16 cellular contexts compared by ENCODE assay signal in the genomic region with DNA sequence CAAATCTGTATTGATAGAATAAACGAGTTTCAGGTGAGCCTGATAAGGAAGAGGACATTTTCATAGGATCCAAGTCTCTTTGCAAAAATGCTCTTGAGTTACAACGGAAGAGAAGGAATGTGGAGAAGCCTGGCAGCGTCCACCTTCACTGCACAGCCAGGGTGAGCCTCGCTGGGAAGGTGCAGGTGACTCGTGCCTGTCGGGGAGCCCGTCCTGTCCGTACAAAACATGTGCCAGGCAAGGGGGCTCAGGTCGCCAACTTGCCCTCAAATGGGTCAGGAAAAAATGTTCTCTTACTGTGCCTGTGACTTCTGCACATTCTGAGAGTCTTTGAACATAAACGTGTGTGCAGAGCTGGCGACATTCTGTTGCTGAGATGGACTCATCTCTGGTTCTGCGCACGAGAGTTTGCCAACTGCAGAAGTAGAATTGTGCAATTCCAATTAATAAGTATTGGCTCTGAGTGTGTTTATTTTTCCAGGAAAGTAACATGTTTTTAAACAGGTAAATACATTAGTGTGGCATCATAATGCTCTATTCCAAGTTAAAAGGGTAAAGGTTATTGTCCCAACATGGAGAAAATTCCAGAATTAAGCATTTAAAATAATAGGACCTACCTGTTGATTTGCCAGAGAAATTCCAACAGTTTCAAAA.
"Had no signal": no experiment of that assay in that cellular context is flagged by ENCODE, and none has a peak within 500 bp of the region (broad histone marks: within the 10 kb centered on the region; RNA-seq: fewer than 3 reads in every experiment).

No MANE protein-coding gene starts in this region.

- H3K27ac ChIP-seq: foreskin keratinocyte, pancreas, skin epidermis, vagina had no signal

- H3K4me3 ChIP-seq: esophagus squamous epithelium, heart left ventricle, pancreas, skin epidermis, tibial nerve, vagina had no signal

- H3K27me3 Mint-ChIP-seq: activated CD4-positive, alpha-beta T cell treated with anti-CD3 and anti-CD28 coated beads, Interleukin-2, amount 10 ng/mL, durations not matched to agents 7 days and 5 days; activated naive CD4-positive, alpha-beta T cell treated with anti-CD3 and anti-CD28 coated beads, Interleukin-2, amount 50 U/mL, for 24 hours; brain had no signal

- H3K4me1 ChIP-seq: foreskin keratinocyte had no signal

- H3K9me3 ChIP-seq: esophagus squamous epithelium, heart left ventricle, pancreas, tibial nerve, vagina had no signal

- H3K27me3 ChIP-seq: dorsolateral prefrontal cortex, esophagus squamous epithelium, foreskin keratinocyte, heart left ventricle, pancreas, tibial nerve, vagina had no signal

- DNase-seq: activated CD4-positive, alpha-beta T cell treated with anti-CD3 and anti-CD28 coated beads, Interleukin-2, amount 10 ng/mL, durations not matched to agents 7 days and 5 days; activated CD4-positive, CD25-positive, alpha-beta regulatory T cell; activated CD8-positive, alpha-beta memory T cell treated with anti-CD3 and anti-CD28 coated beads for 24 hours; amniotic stem cell; esophagus squamous epithelium; foreskin keratinocyte; left colon; mesendoderm had no signal

- H3K9me3 Mint-ChIP-seq: activated CD4-positive, alpha-beta T cell treated with anti-CD3 and anti-CD28 coated beads, Interleukin-2, amount 10 ng/mL, durations not matched to agents 7 days and 5 days; activated naive CD4-positive, alpha-beta T cell treated with anti-CD3 and anti-CD28 coated beads, Interleukin-2, amount 50 U/mL, for 24 hours; brain had no signal

- H3K4me1 Mint-ChIP-seq: activated naive CD4-positive, alpha-beta T cell treated with anti-CD3 and anti-CD28 coated beads, Interleukin-2, amount 50 U/mL, for 24 hours had no signal

- H3K27ac Mint-ChIP-seq: activated CD4-positive, alpha-beta T cell treated with anti-CD3 and anti-CD28 coated beads, Interleukin-2, amount 10 ng/mL, durations not matched to agents 7 days and 5 days; activated naive CD4-positive, alpha-beta T cell treated with anti-CD3 and anti-CD28 coated beads, Interleukin-2, amount 50 U/mL, for 24 hours had no signal

- FAIRE-seq: pancreas had no signal

- H3K4me3 Mint-ChIP-seq: activated CD4-positive, alpha-beta T cell treated with anti-CD3 and anti-CD28 coated beads, Interleukin-2, amount 10 ng/mL, durations not matched to agents 7 days and 5 days; activated naive CD4-positive, alpha-beta T cell treated with anti-CD3 and anti-CD28 coated beads, Interleukin-2, amount 50 U/mL, for 24 hours; brain had no signal
